ENCODE assay signal across 8 cellular contexts in the genomic region with DNA sequence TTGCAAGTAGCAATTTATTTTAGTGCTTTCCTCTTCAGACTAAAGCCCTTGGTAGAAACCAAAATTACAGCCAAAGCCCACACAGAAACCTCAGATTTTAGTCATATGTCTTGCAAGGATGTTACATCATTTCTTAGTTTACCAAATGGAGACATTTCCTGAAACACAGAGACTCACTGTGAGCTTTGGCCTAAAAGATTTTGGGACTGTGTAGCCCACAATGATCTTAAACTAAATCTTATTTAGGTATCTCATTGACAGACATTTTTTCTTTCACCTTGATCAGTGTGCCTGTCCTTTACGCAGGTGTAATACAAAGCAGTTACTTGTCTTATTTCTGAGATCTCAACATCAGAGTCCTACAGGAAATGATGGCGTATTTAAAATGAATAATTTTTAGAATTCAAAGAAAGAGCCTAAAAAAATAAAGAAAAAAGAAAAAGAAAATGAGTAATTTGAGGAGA. TPM values are rescaled to one million over a fixed set of nuclear protein-coding genes. Genes with fewer than 3 reads are reported as not detected.
A peak's percentile ranks its signal among the peaks of the same experiment; 100 is the strongest.
DNase-seq lines count a peak whose midpoint lies in the region; ATAC-seq and TF ChIP-seq lines count a peak whose summit lies in the region.

No MANE protein-coding gene starts in this region.

- H3K23ac ChIP-seq in IMR-90 (ENCODE audit: low read depth, low read length): peak overlapping the region; percentile 81; the same call in 1 of the 2 replicates

- H2BK20ac ChIP-seq in IMR-90 (ENCODE audit: low read depth, low read length): peak overlapping the region; percentile 99

- no peak overlapping the region for H3K4me2 ChIP-seq in IMR-90 (ENCODE audit: low read depth, low read length)

- H3K36me3 ChIP-seq in IMR-90 (ENCODE audit: control insufficient read depth, insufficient read depth, low read length) (no peaks in the 10 kb centered on the region), endodermal cell (ENCODE audit: control insufficient read depth, insufficient read depth, low read length) (no peaks in the 10 kb centered on the region)

- H3K18ac ChIP-seq in IMR-90 (ENCODE audit: low read depth, low read length): peak overlapping the region; percentile 98

- no peaks in the 10 kb centered on the region for H3K79me1 ChIP-seq in IMR-90 (ENCODE audit: low read depth in 1 of 2, low read length in 2 of 2)

- H3K27ac ChIP-seq in IMR-90 (ENCODE audit: insufficient read depth, low read length) (peak overlapping the region; percentile 28; the same call in 1 of the 2 replicates), angular gyrus (ENCODE audit: low read depth, low read length) (peak overlapping the region; percentile 34), endodermal cell (ENCODE audit: low read depth, low read length) (no peak overlapping the region)

- no peaks in the 10 kb centered on the region for H3K9me3 Mint-ChIP-seq in activated CD8-positive, alpha-beta memory T cell treated with anti-CD3 and anti-CD28 coated beads, Interleukin-2, amount 10 ng/mL, durations not matched to agents 7 days and 5 days (ENCODE audit: low read depth)
- H3K9me3 Mint-ChIP-seq in stimulated activated naive B cell treated with anti-CD40 and anti-IgM and Interleukin-4, amounts not matched to agents 10 μg/mL and 1 μg/mL and 100 μg/mL, for 72 hours: no peaks in the 10 kb centered on the region
- no peaks in the 10 kb centered on the region for H3K9me3 Mint-ChIP-seq in endodermal cell

- intact Hi-C loops in IMR-90 (cut with micrococcal nuclease): no loop called here

- H3K4me3 Mint-ChIP-seq in activated CD8-positive, alpha-beta memory T cell treated with anti-CD3 and anti-CD28 coated beads, Interleukin-2, amount 10 ng/mL, durations not matched to agents 7 days and 5 days: peak overlapping the region; percentile 36
- H3K4me3 Mint-ChIP-seq in stimulated activated naive B cell treated with anti-CD40 and anti-IgM and Interleukin-4, amounts not matched to agents 10 μg/mL and 1 μg/mL and 100 μg/mL, for 72 hours: no peak overlapping the region
- no peak overlapping the region for H3K4me3 Mint-ChIP-seq in endodermal cell

- no peak for TF ChIP-seq POLR2A in IMR-90 (IDR thresholded peaks at IDR 0.05; ENCODE audit: low read depth, low read length)

- peaks cover 80% of the 10 kb centered on the region for H3K4me1 Mint-ChIP-seq in activated CD8-positive, alpha-beta memory T cell treated with anti-CD3 and anti-CD28 coated beads, Interleukin-2, amount 10 ng/mL, durations not matched to agents 7 days and 5 days
- H3K4me1 Mint-ChIP-seq in stimulated activated naive B cell treated with anti-CD40 and anti-IgM and Interleukin-4, amounts not matched to agents 10 μg/mL and 1 μg/mL and 100 μg/mL, for 72 hours: peaks cover 35 to 48% of the 10 kb centered on the region in 2 donors
- peaks cover 5% of the 10 kb centered on the region for H3K4me1 Mint-ChIP-seq in endodermal cell

- H3K27ac Mint-ChIP-seq in activated CD8-positive, alpha-beta memory T cell treated with anti-CD3 and anti-CD28 coated beads, Interleukin-2, amount 10 ng/mL, durations not matched to agents 7 days and 5 days: peak overlapping the region; percentile 97
- peak overlapping the region; percentile 25 for H3K27ac Mint-ChIP-seq in stimulated activated naive B cell treated with anti-CD40 and anti-IgM and Interleukin-4, amounts not matched to agents 10 μg/mL and 1 μg/mL and 100 μg/mL, for 72 hours
- no peak overlapping the region for H3K27ac Mint-ChIP-seq in endodermal cell

- H3K9me1 ChIP-seq in IMR-90 (ENCODE audit: insufficient read depth, low read length): peaks cover 15% of the 10 kb centered on the region; the same call in 1 of the 2 replicates

- dilution Hi-C loops in IMR-90 (cut with HindIII; ENCODE audit: low sequenced_read_pairs, unreplicated experiment): no loop called here

- no peak overlapping the region for H2AK9ac ChIP-seq in IMR-90 (replicated peaks; ENCODE audit: low read depth, low read length, poor library complexity)

- H3K36me3 Mint-ChIP-seq in activated CD8-positive, alpha-beta memory T cell treated with anti-CD3 and anti-CD28 coated beads, Interleukin-2, amount 10 ng/mL, durations not matched to agents 7 days and 5 days: peaks cover 3% of the 10 kb centered on the region
- no peaks in the 10 kb centered on the region for H3K36me3 Mint-ChIP-seq in stimulated activated naive B cell treated with anti-CD40 and anti-IgM and Interleukin-4, amounts not matched to agents 10 μg/mL and 1 μg/mL and 100 μg/mL, for 72 hours
- H3K36me3 Mint-ChIP-seq in endodermal cell (ENCODE audit: low read depth): no peaks in the 10 kb centered on the region

- peak overlapping the region; percentile 41; the same call in 2 of the 3 replicates for H2BK15ac ChIP-seq in IMR-90 (ENCODE audit: low read depth, low read length)

- TF ChIP-seq CTCF in IMR-90 (conservative IDR thresholded peaks at IDR 0.05; ENCODE audit: low read depth, low read length) (no peak), endodermal cell (conservative IDR thresholded peaks at IDR 0.05) (no peak)

- in situ Hi-C loops in IMR-90 (cut with MboI; ENCODE audit: low sequenced_read_pairs) (no loop called here), KBM-7 (cut with MboI; ENCODE audit: low pct_unique_long_range_greater_than_20kb, low sequenced_read_pairs) (loop anchor here (25.0 kb wide), 1 partner anchor 193 kb away; the partner anchor contains the start of gene TRPM7)

- POLR2A ChIA-PET in IMR-90 (lab: Charles Lee; ENCODE audit: unreplicated experiment): no interaction called here

- H3K4me1 ChIP-seq in IMR-90 (ENCODE audit: control insufficient read depth, insufficient read depth, low read length) (peaks cover 11% of the 10 kb centered on the region), endodermal cell (ENCODE audit: control insufficient read depth, insufficient read depth, low read length) (no peaks in the 10 kb centered on the region)

- peak; percentile 64 for DNase-seq in activated CD8-positive, alpha-beta memory T cell treated with anti-CD3 and anti-CD28 coated beads, Interleukin-2, amount 10 ng/mL, durations not matched to agents 7 days and 5 days
- DNase-seq in activated CD8-positive, alpha-beta memory T cell treated with anti-CD3 and anti-CD28 coated beads for 24 hours: no peak
- DNase-seq in IMR-90 (peak; percentile 86), KBM-7 (no peak), endodermal cell (no peak)
- DNase-seq in stimulated activated naive B cell treated with anti-CD40 and anti-IgM and Interleukin-4, amounts not matched to agents 10 μg/mL and 1 μg/mL and 100 μg/mL, for 72 hours: no peak
- DNase-seq in stimulated activated CD4-positive, alpha-beta T cell treated with anti-CD3 and anti-CD28 coated beads, Interleukin-4, amount 100 ng/mL, for 4 hours: no peak

- no peak overlapping the region for H2AK5ac ChIP-seq in IMR-90 (ENCODE audit: low read depth, low read length)

- H4K5ac ChIP-seq in IMR-90 (ENCODE audit: low read depth, low read length): peak overlapping the region; percentile 92

- peak overlapping the region; percentile 84 for H4K91ac ChIP-seq in IMR-90 (ENCODE audit: insufficient read depth, low read depth, low read length)

- H2BK120ac ChIP-seq in IMR-90 (ENCODE audit: low read depth, low read length): peak overlapping the region; percentile 99

- H3K9me3 ChIP-seq in IMR-90 (ENCODE audit: control insufficient read depth, insufficient read depth, low read length) (no peaks in the 10 kb centered on the region), endodermal cell (ENCODE audit: control insufficient read depth, low read length) (no peaks in the 10 kb centered on the region)

- H3K4me3 ChIP-seq in IMR-90 (ENCODE audit: insufficient read depth, low read depth, low read length): no peak overlapping the region
- H3K4me3 ChIP-seq in endodermal cell (ENCODE audit: low read length): no peak overlapping the region

- H3K9ac ChIP-seq in IMR-90 (ENCODE audit: low read depth, low read length): no peak overlapping the region; the same call in 1 of the 2 replicates
- no peak overlapping the region for H3K9ac ChIP-seq in endodermal cell (ENCODE audit: extremely low read depth, low read length, poor library complexity, severe bottlenecking)

- peak overlapping the region; percentile 87; the same call in 1 of the 2 replicates for H3K56ac ChIP-seq in IMR-90 (ENCODE audit: extremely low read depth, insufficient read depth, low read length)

- H3K27me3 ChIP-seq in IMR-90 (ENCODE audit: control insufficient read depth, insufficient read depth, low read length): no peaks in the 10 kb centered on the region
- H3K27me3 ChIP-seq in endodermal cell (ENCODE audit: control insufficient read depth, insufficient read depth, low read length, poor library complexity, severe bottlenecking): no peaks in the 10 kb centered on the region

- peak overlapping the region; percentile 65 for H3K14ac ChIP-seq in IMR-90 (replicated peaks; ENCODE audit: low read depth, low read length)

- BruUV-seq in IMR-90 (replicated peaks; lab: Mats Ljungman, UMichigan): no TSS peak

- TF ChIP-seq RAD21 in IMR-90 (IDR thresholded peaks at IDR 0.05; ENCODE audit: low read length): no peak

- no CpG with 5 or more reads among the region's 2 CpGs for WGBS in IMR-90 (ENCODE audit: extremely low coverage in 2 of 2, insufficient read length in 1 of 2), 2 experiments
- 89 to 100% methylated on average over 2 of the region's 2 CpGs for WGBS in endodermal cell (ENCODE audit: insufficient coverage in 1 of 2, insufficient read length in 1 of 2), 2 experiments

- H4K20me1 ChIP-seq in IMR-90 (ENCODE audit: insufficient read depth, low read length): no peaks in the 10 kb centered on the region

- peak overlapping the region; percentile 83 for H2BK5ac ChIP-seq in IMR-90 (ENCODE audit: low read depth, low read length, poor library complexity, severe bottlenecking)

- no peak overlapping the region for H2AFZ ChIP-seq in IMR-90 (replicated peaks; ENCODE audit: low read length, poor library complexity)

- H3K4ac ChIP-seq in IMR-90 (ENCODE audit: low read depth, low read length): peak overlapping the region; percentile 97; the same call in 1 of the 2 replicates

- ATAC-seq in activated CD8-positive, alpha-beta memory T cell treated with anti-CD3 and anti-CD28 coated beads, Interleukin-2, amount 10 ng/mL, durations not matched to agents 7 days and 5 days: peak; percentile 42
- no peak for ATAC-seq in IMR-90 (ENCODE audit: low read depth)
- peak in 1 of 2 donors; percentile 23 for ATAC-seq in stimulated activated naive B cell treated with anti-CD40 and anti-IgM and Interleukin-4, amounts not matched to agents 10 μg/mL and 1 μg/mL and 100 μg/mL, for 72 hours (replicated peaks)

- CTCF ChIA-PET in activated CD8-positive, alpha-beta memory T cell treated with anti-CD3 and anti-CD28 coated beads, Interleukin-2, amount 10 ng/mL, durations not matched to agents 7 days and 5 days (lab: Charles Lee): interaction anchor here (0.6 to 1.5 kb wide), 6 partner anchors 16 to 526 kb away, joined by 3 to 6 read pairs (median 4); partner anchors contain the start of genes GABPB1 and TRPM7
- CTCF ChIA-PET in IMR-90 (lab: Yijun Ruan, JAX): no interaction called here

- peak overlapping the region; percentile 84 to 91 for H4K8ac ChIP-seq in IMR-90 (ENCODE audit: low read depth in 2 of 2, low read length in 2 of 2)

- no peaks in the 10 kb centered on the region for H3K27me3 Mint-ChIP-seq in activated CD8-positive, alpha-beta memory T cell treated with anti-CD3 and anti-CD28 coated beads, Interleukin-2, amount 10 ng/mL, durations not matched to agents 7 days and 5 days
- no peaks in the 10 kb centered on the region for H3K27me3 Mint-ChIP-seq in stimulated activated naive B cell treated with anti-CD40 and anti-IgM and Interleukin-4, amounts not matched to agents 10 μg/mL and 1 μg/mL and 100 μg/mL, for 72 hours
- peaks cover 4% of the 10 kb centered on the region for H3K27me3 Mint-ChIP-seq in endodermal cell (ENCODE audit: insufficient read depth)

RNA-seq across cellular contexts. Expression of gene AP4E1, which starts 27.8 kb away (rescaled TPM):
- total RNA-seq in activated CD8-positive, alpha-beta memory T cell treated with anti-CD3 and anti-CD28 coated beads, Interleukin-2, amount 10 ng/mL, durations not matched to agents 7 days and 5 days: 10 to 100 TPM; 14.7 to 18.4 TPM
- 6.8 and 12.8 TPM in 2 replicates for total RNA-seq in IMR-90 (2012; rRNA removed)
- polyA plus RNA-seq in IMR-90 (2012; rRNA removed): 2.1 and 3.1 TPM in 2 replicates
- 0.48 and 0.60 TPM in 2 replicates for polyA plus RNA-seq in IMR-90 (2012; cell fraction: cytosol; rRNA removed)
- polyA plus RNA-seq in IMR-90 (2012; cell fraction: nucleus; rRNA removed; ENCODE audit: low replicate concordance): 0.53 and 2.2 TPM in 2 replicates
- 10 to 100 TPM in 1 of 2 donors, 1 to 10 TPM in 1; 7.8 to 12.5 TPM for total RNA-seq in endodermal cell
- 6.7 TPM for polyA plus RNA-seq in endodermal cell (2013, experiment 1 of 2)
- polyA plus RNA-seq in endodermal cell (2013, experiment 2 of 2): 6.5 TPM

Comparison
In these comparisons a context has a peak if more than half of its experiments do, and no peak if none do; other contexts are left out.
1. DNase-seq: peak in activated CD8-positive, alpha-beta memory T cell treated with anti-CD3 and anti-CD28 coated beads, Interleukin-2, amount 10 ng/mL, durations not matched to agents 7 days and 5 days (single experiment) and IMR-90 (single experiment); none in activated CD8-positive, alpha-beta memory T cell treated with anti-CD3 and anti-CD28 coated beads for 24 hours (single experiment), stimulated activated naive B cell treated with anti-CD40 and anti-IgM and Interleukin-4, amounts not matched to agents 10 μg/mL and 1 μg/mL and 100 μg/mL, for 72 hours (single experiment), KBM-7 (single experiment), stimulated activated CD4-positive, alpha-beta T cell treated with anti-CD3 and anti-CD28 coated beads, Interleukin-4, amount 100 ng/mL, for 4 hours (0 of 2) and endodermal cell (single experiment).